ENCODE assay signal across 20 cellular contexts in the genomic region with DNA sequence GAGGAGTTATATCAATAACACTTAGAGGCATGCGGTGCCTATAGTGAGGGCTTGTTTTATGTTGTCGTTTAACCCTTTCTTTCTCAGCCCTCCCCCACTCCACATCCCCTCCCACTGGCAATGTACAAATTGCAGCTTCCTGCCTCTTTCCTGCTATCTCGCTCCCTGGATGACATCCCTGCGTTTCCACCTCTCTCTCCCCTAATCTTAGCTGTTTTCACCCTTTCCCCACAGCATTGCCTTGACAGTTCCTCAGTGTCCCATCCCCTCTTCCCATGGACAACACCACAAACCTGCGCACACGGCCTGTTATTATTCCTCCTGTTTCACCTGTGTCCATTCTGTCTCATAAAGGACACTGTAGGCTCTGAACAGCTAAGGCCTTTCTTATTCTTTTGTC.
"Had no signal": no experiment of that assay in that cellular context is flagged by ENCODE, and none has a peak within 500 bp of the region (broad histone marks: within the 10 kb centered on the region; RNA-seq: fewer than 3 reads in every experiment).

No MANE protein-coding gene starts in this region.

- H3K27me3 ChIP-seq: ovary, tibial nerve, uterus had no signal

- DNase-seq: activated B cell treated with CpG ODN at 0.5 μM for 24 hours; activated CD4-positive, alpha-beta T cell treated with anti-CD3 and anti-CD28 coated beads for 4 hours; activated CD8-positive, alpha-beta memory T cell treated with anti-CD3 and anti-CD28 coated beads, Interleukin-2, amount 50 U/mL, for 4 hours; activated effector memory CD4-positive, alpha-beta T cell treated with anti-CD3 and anti-CD28 coated beads, Interleukin-2, amount 50 U/mL, for 16 hours; activated naive CD4-positive, alpha-beta T cell treated with anti-CD3 and anti-CD28 coated beads, Interleukin-2, amount 50 U/mL, for 16 hours; activated T-cell treated with anti-CD3 and anti-CD28 coated beads, Interleukin-2, amount 50 U/mL, for 4 hours; effector memory CD4-positive, alpha-beta T cell; foreskin fibroblast; left cardiac atrium; mesendoderm; naive thymus-derived CD4-positive, alpha-beta T cell; ovary; psoas muscle; right cardiac atrium; stimulated activated CD4-positive, alpha-beta T cell treated with anti-CD3 and anti-CD28 coated beads, Interleukin-15, amount 100 ng/mL, for 24 hours; stimulated activated CD4-positive, alpha-beta T cell treated with anti-CD3 and anti-CD28 coated beads, Interleukin-2, amount 100 ng/mL, for 48 hours; uterus had no signal

- H3K36me3 ChIP-seq: ovary, tibial nerve, uterus had no signal

- H3K4me1 Mint-ChIP-seq: activated B cell treated with CpG ODN at 0.5 μM for 24 hours; stimulated activated memory B cell treated with anti-CD40 and anti-IgM and Interleukin-4, amounts not matched to agents 10 μg/mL and 1 μg/mL and 100 μg/mL, for 72 hours had no signal

- ATAC-seq: activated T-cell treated with anti-CD3 and anti-CD28 coated beads, Interleukin-2, amount 50 U/mL, for 4 hours; left cardiac atrium; naive thymus-derived CD4-positive, alpha-beta T cell; psoas muscle; right cardiac atrium; stimulated activated memory B cell treated with anti-CD40 and anti-IgM and Interleukin-4, amounts not matched to agents 10 μg/mL and 1 μg/mL and 100 μg/mL, for 72 hours had no signal

- H3K27ac ChIP-seq: ovary, psoas muscle, skin epidermis, tibial nerve, uterus had no signal

- H3K4me1 ChIP-seq: psoas muscle, tibial nerve, uterus had no signal

- H3K4me3 ChIP-seq: ovary, psoas muscle, skin epidermis, tibial nerve, uterus had no signal

- H3K4me3 Mint-ChIP-seq: activated B cell treated with CpG ODN at 0.5 μM for 24 hours; activated T-cell treated with anti-CD3 and anti-CD28 coated beads, Interleukin-2, amount 50 U/mL, for 4 hours; naive thymus-derived CD4-positive, alpha-beta T cell; stimulated activated memory B cell treated with anti-CD40 and anti-IgM and Interleukin-4, amounts not matched to agents 10 μg/mL and 1 μg/mL and 100 μg/mL, for 72 hours had no signal

- H3K9me3 ChIP-seq: ovary, psoas muscle, tibial nerve, uterus had no signal

- H3K9me3 Mint-ChIP-seq: activated B cell treated with CpG ODN at 0.5 μM for 24 hours; activated T-cell treated with anti-CD3 and anti-CD28 coated beads, Interleukin-2, amount 50 U/mL, for 4 hours; naive thymus-derived CD4-positive, alpha-beta T cell; stimulated activated memory B cell treated with anti-CD40 and anti-IgM and Interleukin-4, amounts not matched to agents 10 μg/mL and 1 μg/mL and 100 μg/mL, for 72 hours had no signal

- H3K27me3 Mint-ChIP-seq: activated B cell treated with CpG ODN at 0.5 μM for 24 hours; naive thymus-derived CD4-positive, alpha-beta T cell; stimulated activated memory B cell treated with anti-CD40 and anti-IgM and Interleukin-4, amounts not matched to agents 10 μg/mL and 1 μg/mL and 100 μg/mL, for 72 hours had no signal

- H3K27ac Mint-ChIP-seq: activated B cell treated with CpG ODN at 0.5 μM for 24 hours; stimulated activated memory B cell treated with anti-CD40 and anti-IgM and Interleukin-4, amounts not matched to agents 10 μg/mL and 1 μg/mL and 100 μg/mL, for 72 hours had no signal
